Comparison of ENCODE assay signal across 25 cellular contexts in genomic region chr3:50850639-50851511, GRCh38.
"Had no signal": no experiment of that assay in that cellular context is flagged by ENCODE, and none has a peak within 500 bp of the region (broad histone marks: within the 10 kb centered on the region; RNA-seq: fewer than 3 reads in every experiment).

No MANE protein-coding gene starts in this region.

- H3K4me1 Mint-ChIP-seq: memory B cell; naive thymus-derived CD4-positive, alpha-beta T cell; neural progenitor cell; T-cell had no signal

- H3K4me3 ChIP-seq: cardiac muscle cell, coronary artery, dorsolateral prefrontal cortex, esophagus muscularis mucosa, hepatocyte, neural progenitor cell, suprapubic skin, tibial artery had no signal

- H3K27ac Mint-ChIP-seq: activated naive CD4-positive, alpha-beta T cell treated with anti-CD3 and anti-CD28 coated beads, Interleukin-2, amount 50 U/mL, for 72 hours; activated T-cell treated with anti-CD3 and anti-CD28 coated beads, Interleukin-2, amount 50 U/mL, for 72 hours; memory B cell; naive thymus-derived CD4-positive, alpha-beta T cell; neural progenitor cell; T-cell; T-helper 2 cell treated with Interferon-gamma antibody and Interleukin-4, amounts not matched to agents 5 μg/mL and 100 μg/mL, for 36 hours had no signal

- H3K9ac ChIP-seq: neural progenitor cell had no signal

- H3K4me2 ChIP-seq: hepatocyte, neural progenitor cell had no signal

- H3K79me2 ChIP-seq: hepatocyte had no signal

- H3K4me3 Mint-ChIP-seq: activated T-cell treated with anti-CD3 and anti-CD28 coated beads, Interleukin-2, amount 50 U/mL, for 72 hours; memory B cell; naive thymus-derived CD4-positive, alpha-beta T cell; neural progenitor cell; T-cell; T-helper 2 cell treated with Interferon-gamma antibody and Interleukin-4, amounts not matched to agents 5 μg/mL and 100 μg/mL, for 36 hours had no signal

- H2AFZ ChIP-seq: hepatocyte, neural progenitor cell had no signal

- DNase-seq: activated CD4-positive, alpha-beta T cell treated with anti-CD3 and anti-CD28 coated beads for 4 hours; activated CD4-positive, alpha-beta T cell treated with anti-CD3 and anti-CD28 coated beads, Interleukin-2, amount 50 U/mL, for 4 hours; activated naive CD4-positive, alpha-beta T cell; activated T-cell treated with anti-CD3 and anti-CD28 coated beads for 4 hours; activated T-cell treated with anti-CD3 and anti-CD28 coated beads, Interleukin-2, amount 50 U/mL, for 72 hours; dorsolateral prefrontal cortex; effector memory CD4-positive, alpha-beta T cell; kidney; left colon; midbrain; naive thymus-derived CD4-positive, alpha-beta T cell; posterior cingulate gyrus; right cardiac atrium; stimulated activated naive CD4-positive, alpha-beta T cell; T-cell; tibial artery had no signal

- H3K27me3 ChIP-seq: cardiac muscle cell, dorsolateral prefrontal cortex, esophagus muscularis mucosa, hepatocyte, neural progenitor cell, suprapubic skin, tibial artery had no signal

- H3K36me3 Mint-ChIP-seq: memory B cell, T-cell had no signal

- H3K4me1 ChIP-seq: esophagus muscularis mucosa, neural progenitor cell, suprapubic skin, tibial artery had no signal

- H3K27ac ChIP-seq: cardiac muscle cell, coronary artery, dorsolateral prefrontal cortex, esophagus muscularis mucosa, hepatocyte, neural progenitor cell, suprapubic skin, tibial artery had no signal

- H3K36me3 ChIP-seq: cardiac muscle cell, esophagus muscularis mucosa, suprapubic skin, tibial artery had no signal

- ATAC-seq: activated naive CD4-positive, alpha-beta T cell treated with anti-CD3 and anti-CD28 coated beads, Interleukin-2, amount 50 U/mL, for 72 hours; activated T-cell treated with anti-CD3 and anti-CD28 coated beads, Interleukin-2, amount 50 U/mL, for 72 hours; left colon; naive thymus-derived CD4-positive, alpha-beta T cell; right cardiac atrium; T-cell had no signal
